ENCODE assay signal across 27 cellular contexts in genomic region chr2:223383315-223383714, GRCh38.
A peak's percentile ranks its signal among the peaks of the same experiment; 100 is the strongest.
DNase-seq lines count a peak whose midpoint lies in the region; ATAC-seq and TF ChIP-seq lines count a peak whose summit lies in the region.
"Had no signal": no experiment of that assay in that cellular context is flagged by ENCODE, and none has a peak within 500 bp of the region (broad histone marks: within the 10 kb centered on the region; RNA-seq: fewer than 3 reads in every experiment).

No MANE protein-coding gene starts in this region.

- H3K9me3 Mint-ChIP-seq in progenitor cell of endocrine pancreas (ENCODE audit: low read depth): no peaks in the 10 kb centered on the region
- H3K9me3 Mint-ChIP-seq: activated T-helper 1 cell treated with anti-CD3 and anti-CD28 coated beads, Interleukin-12 subunit alpha, Interleukin-12 subunit beta, Interleukin-2, Interleukin-4 antibody, amounts not matched to agents 30 ng/mL and 10 ng/mL and 1 ng/mL, durations not matched to agents 14 hours and 24 hours and 36 hours; nephron progenitor cell had no signal

- intact Hi-C loops in PC-9 (cut with micrococcal nuclease; ENCODE audit: unreplicated experiment) (no loop called here), psoas muscle (cut with DNase I) (no loop called here)

- H3K4me2 ChIP-seq in PC-9: no peak overlapping the region
- no peak overlapping the region for H3K4me2 ChIP-seq in mesendoderm (ENCODE audit: low read length)

- H3K36me3 Mint-ChIP-seq in progenitor cell of endocrine pancreas (ENCODE audit: insufficient read depth): no peaks in the 10 kb centered on the region
- H3K36me3 Mint-ChIP-seq: immature natural killer cell had no signal

- TF ChIP-seq CTCF in PC-9 (conservative IDR thresholded peaks at IDR 0.05) (no peak), progenitor cell of endocrine pancreas (IDR thresholded peaks at IDR 0.05; ENCODE audit: unreplicated experiment) (no peak), psoas muscle (IDR thresholded peaks at IDR 0.05) (no peak)

- CTCF ChIA-PET in PC-9 (lab: Charles Lee): no interaction called here

- DNase-seq in EL (peak; percentile 29), PC-9 (no peak), fibroblast of gingiva (ENCODE audit: low read depth) (peak; percentile 62), mesendoderm (no peak), progenitor cell of endocrine pancreas (ENCODE audit: low spot score, unreplicated experiment) (no peak), psoas muscle (no peak), MV-4-11 (lab: John Stamatoyannopoulos, UW) (no peak)
- DNase-seq: activated CD4-positive, alpha-beta T cell treated with anti-CD3 and anti-CD28 coated beads, Interleukin-2, amount 50 U/mL, for 1 hour; activated naive CD4-positive, alpha-beta T cell treated with anti-CD3 and anti-CD28 coated beads, Interleukin-2, amount 50 U/mL, for 16 hours; gastrocnemius medialis; hippocampal formation; immature natural killer cell; left ventricle myocardium inferior; midbrain; NCI-H1417 treated with DMSO at 0.1 percent for 48 hours; NCI-H2081 treated with DMSO at 0.1 percent for 48 hours; NCI-H82; nephron progenitor cell; ovary; right cardiac atrium; stimulated activated CD4-positive, alpha-beta T cell treated with anti-CD3 and anti-CD28 coated beads, Interleukin-4, amount 100 ng/mL, for 4 hours; stimulated activated naive CD4-positive, alpha-beta T cell; tibial artery had no signal

- H2AK5ac ChIP-seq in mesendoderm (ENCODE audit: low read length): no peak overlapping the region

- no peak overlapping the region for H3K4me3 Mint-ChIP-seq in progenitor cell of endocrine pancreas (ENCODE audit: low read depth)
- H3K4me3 Mint-ChIP-seq: activated T-helper 1 cell treated with anti-CD3 and anti-CD28 coated beads, Interleukin-12 subunit alpha, Interleukin-12 subunit beta, Interleukin-2, Interleukin-4 antibody, amounts not matched to agents 30 ng/mL and 10 ng/mL and 1 ng/mL, durations not matched to agents 14 hours and 24 hours and 36 hours; immature natural killer cell; nephron progenitor cell had no signal

- H3F3A ChIP-seq in PC-9 (ENCODE audit: insufficient read depth, low read depth): no peaks in the 10 kb centered on the region

- H3K9me3 ChIP-seq in PC-9 (ENCODE audit: insufficient read depth, low read depth) (no peaks in the 10 kb centered on the region), psoas muscle (no peaks in the 10 kb centered on the region)
- H3K9me3 ChIP-seq: ascending aorta, gastrocnemius medialis, left ventricle myocardium inferior, ovary had no signal

- ATAC-seq in psoas muscle: no peak
- ATAC-seq: gastrocnemius medialis, HCT116, right cardiac atrium had no signal

- no peak overlapping the region for H3K4ac ChIP-seq in mesendoderm (ENCODE audit: low read depth, low read length)

- H3K27me3 Mint-ChIP-seq in progenitor cell of endocrine pancreas: peaks cover 20% of the 10 kb centered on the region

- H3K36me3 ChIP-seq in PC-9 (ENCODE audit: low read depth) (no peaks in the 10 kb centered on the region), mesendoderm (ENCODE audit: control insufficient read depth, insufficient read depth, low read length) (no peaks in the 10 kb centered on the region), psoas muscle (ENCODE audit: insufficient read depth in 1 of 2, low read depth in 1 of 2) (no peaks in the 10 kb centered on the region)
- H3K36me3 ChIP-seq: ascending aorta, gastrocnemius medialis, left ventricle myocardium inferior, ovary, tibial artery had no signal

- POLR2A ChIA-PET in PC-9 (lab: Charles Lee; ENCODE audit: unreplicated experiment): no interaction called here

- H2BK120ac ChIP-seq in mesendoderm (ENCODE audit: low read depth, low read length): no peak overlapping the region

- peaks cover 4% of the 10 kb centered on the region; the same call in 1 of the 2 replicates for H3K9me2 ChIP-seq in PC-9 (ENCODE audit: insufficient read depth)

- no peaks in the 10 kb centered on the region for H3K4me1 Mint-ChIP-seq in progenitor cell of endocrine pancreas (ENCODE audit: low read depth)
- H3K4me1 Mint-ChIP-seq: immature natural killer cell, nephron progenitor cell had no signal

- H3K79me2 ChIP-seq in PC-9 (ENCODE audit: low read depth) (no peaks in the 10 kb centered on the region), mesendoderm (ENCODE audit: control insufficient read depth, insufficient read depth, low read length) (no peaks in the 10 kb centered on the region)

- H3K9ac ChIP-seq in mesendoderm (ENCODE audit: low read length): no peak overlapping the region

- H3K79me1 ChIP-seq in mesendoderm (ENCODE audit: low read length): no peaks in the 10 kb centered on the region

- no TSS peak for BruUV-seq in PC-9 (replicated peaks; lab: Mats Ljungman, UMichigan)

- H3K27me3 ChIP-seq in PC-9 (ENCODE audit: insufficient read depth, low read depth) (no peaks in the 10 kb centered on the region), mesendoderm (ENCODE audit: insufficient read depth, low read length, poor library complexity) (no peaks in the 10 kb centered on the region), psoas muscle (ENCODE audit: insufficient read depth in 3 of 3, low read length in 2 of 3) (no peaks in the 10 kb centered on the region)
- H3K27me3 ChIP-seq: ascending aorta, gastrocnemius medialis, ovary, tibial artery had no signal

- H2BK5ac ChIP-seq in mesendoderm (ENCODE audit: low read length): no peak overlapping the region

- no peaks in the 10 kb centered on the region for H4K20me1 ChIP-seq in PC-9 (ENCODE audit: insufficient read depth)

- WGBS in mesendoderm (ENCODE audit: extremely low coverage, insufficient coverage, low lambda C conversion rate): no CpG with 5 or more reads among the region's 1 CpG
- WGBS in psoas muscle, 3 donors: 91 to 96% (median 91%) methylated on average over 1 of the region's 1 CpG

- H4K5ac ChIP-seq in mesendoderm (ENCODE audit: low read length): no peak overlapping the region

- no peak overlapping the region for H3K27ac Mint-ChIP-seq in progenitor cell of endocrine pancreas
- H3K27ac Mint-ChIP-seq: activated T-helper 1 cell treated with anti-CD3 and anti-CD28 coated beads, Interleukin-12 subunit alpha, Interleukin-12 subunit beta, Interleukin-2, Interleukin-4 antibody, amounts not matched to agents 30 ng/mL and 10 ng/mL and 1 ng/mL, durations not matched to agents 14 hours and 24 hours and 36 hours; immature natural killer cell; nephron progenitor cell had no signal

- H3K4me3 ChIP-seq in PC-9 (no peak overlapping the region), mesendoderm (ENCODE audit: low read length) (no peak overlapping the region), psoas muscle (no peak overlapping the region)
- H3K4me3 ChIP-seq: ascending aorta, gastrocnemius medialis, left ventricle myocardium inferior, ovary, tibial artery had no signal

- H3K4me1 ChIP-seq in PC-9 (replicated peaks; ENCODE audit: insufficient read depth): no peaks in the 10 kb centered on the region
- H3K4me1 ChIP-seq in mesendoderm (ENCODE audit: control insufficient read depth, low read depth, low read length): no peaks in the 10 kb centered on the region
- H3K4me1 ChIP-seq in psoas muscle: no peaks in the 10 kb centered on the region
- H3K4me1 ChIP-seq: ascending aorta, gastrocnemius medialis, left ventricle myocardium inferior had no signal

- no peak overlapping the region for H3K23ac ChIP-seq in mesendoderm (ENCODE audit: low read length)

- H2BK15ac ChIP-seq in mesendoderm (replicated peaks; ENCODE audit: low read depth): no peak overlapping the region

- H4K8ac ChIP-seq in mesendoderm (ENCODE audit: low read depth, low read length): no peak overlapping the region

- no peak overlapping the region for H3K18ac ChIP-seq in mesendoderm (ENCODE audit: low read length)

- H3K27ac ChIP-seq in PC-9 (no peak overlapping the region), mesendoderm (ENCODE audit: low read depth, low read length) (no peak overlapping the region), psoas muscle (no peak overlapping the region)
- H3K27ac ChIP-seq: ascending aorta, epithelial cell of prostate, gastrocnemius medialis, left ventricle myocardium inferior, ovary, tibial artery had no signal

- no peak overlapping the region for H3K56ac ChIP-seq in mesendoderm (ENCODE audit: low read length)

- 0 out of 2 replicates have a peak overlapping the region, but pooled peaks have one; percentile 1 for H2AFZ ChIP-seq in PC-9

Comparison
In these comparisons a context has a peak if more than half of its experiments do, and no peak if none do; other contexts are left out.
1. DNase-seq: peak in EL (single experiment) and fibroblast of gingiva (single experiment); none in PC-9 (0 of 2), mesendoderm (single experiment), progenitor cell of endocrine pancreas (single experiment), psoas muscle (0 of 2) and MV-4-11 (single experiment).